ENCODE assay signal across 30 cellular contexts in genomic region chr13:51235186-51235585, GRCh38. TPM values are rescaled to one million over a fixed set of nuclear protein-coding genes. Genes with fewer than 3 reads are reported as not detected.
"Had no signal": no experiment of that assay in that cellular context is flagged by ENCODE, and none has a peak within 500 bp of the region (broad histone marks: within the 10 kb centered on the region; RNA-seq: fewer than 3 reads in every experiment).

No MANE protein-coding gene starts in this region.

- H3K9me3 ChIP-seq: ascending aorta, suprapubic skin, tibial nerve had no signal

- H3K36me3 ChIP-seq: ascending aorta, cardiac muscle cell, suprapubic skin had no signal

- DNase-seq: activated CD4-positive, alpha-beta memory T cell treated with anti-CD3 and anti-CD28 coated beads for 36 hours; activated CD4-positive, alpha-beta T cell treated with anti-CD3 and anti-CD28 coated beads for 48 hours; activated CD8-positive, alpha-beta memory T cell treated with anti-CD3 and anti-CD28 coated beads, Interleukin-2, amount 50 U/mL, for 4 hours; activated effector memory CD4-positive, alpha-beta T cell treated with anti-CD3 and anti-CD28 coated beads, Interleukin-2, amount 50 U/mL, for 16 hours; activated naive CD4-positive, alpha-beta T cell treated with anti-CD3 and anti-CD28 coated beads for 36 hours; activated naive CD8-positive, alpha-beta T cell treated with anti-CD3 and anti-CD28 coated beads for 36 hours; activated T-cell treated with anti-CD3 and anti-CD28 coated beads, Interleukin-2, amount 50 U/mL, for 1 hour; cerebellar nuclear complex; effector memory CD8-positive, alpha-beta T cell; islet precursor cell; left ventricle myocardium superior; naive thymus-derived CD4-positive, alpha-beta T cell; nucleus accumbens; posterior cingulate gyrus; right cardiac atrium; stimulated activated naive CD4-positive, alpha-beta T cell; T-helper 9 cell had no signal

- H3K27ac ChIP-seq: cardiac muscle cell, hepatocyte, suprapubic skin, VCaP had no signal

- ATAC-seq: activated CD4-positive, CD25-positive, alpha-beta regulatory T cell treated with anti-CD3 and anti-CD28 coated beads, Interleukin-2, amount 50 U/mL, for 24 hours; effector memory CD8-positive, alpha-beta T cell; esophagus mucosa; gastroesophageal sphincter; left ventricle myocardium superior; naive thymus-derived CD4-positive, alpha-beta T cell had no signal

- H3K4me3 ChIP-seq: ascending aorta, cardiac muscle cell, coronary artery, gastroesophageal sphincter, hepatocyte, suprapubic skin, tibial nerve had no signal

- H3K27me3 ChIP-seq: ascending aorta, cardiac muscle cell, gastroesophageal sphincter, suprapubic skin, tibial nerve had no signal

- H3K36me3 Mint-ChIP-seq: activated CD4-positive, alpha-beta memory T cell treated with anti-CD3 and anti-CD28 coated beads for 36 hours; activated naive CD8-positive, alpha-beta T cell treated with anti-CD3 and anti-CD28 coated beads for 36 hours; naive thymus-derived CD4-positive, alpha-beta T cell had no signal

- H3K9me3 Mint-ChIP-seq: activated CD4-positive, alpha-beta memory T cell treated with anti-CD3 and anti-CD28 coated beads for 36 hours; activated naive CD4-positive, alpha-beta T cell treated with anti-CD3 and anti-CD28 coated beads for 36 hours; activated naive CD8-positive, alpha-beta T cell treated with anti-CD3 and anti-CD28 coated beads for 36 hours; activated T-helper 1 cell treated with anti-CD3 and anti-CD28 coated beads, Interleukin-12 subunit alpha, Interleukin-12 subunit beta, Interleukin-2, Interleukin-4 antibody, amounts not matched to agents 30 ng/mL and 10 ng/mL and 1 ng/mL, durations not matched to agents 14 hours and 24 hours and 36 hours; effector memory CD8-positive, alpha-beta T cell; T-helper 1 cell treated with Interleukin-12 subunit alpha and Interleukin-12 subunit beta and Interleukin-4 antibody, amounts not matched to agents 30 μg/mL and 1 μg/mL, for 36 hours had no signal

- H3K4me3 Mint-ChIP-seq: activated CD4-positive, alpha-beta memory T cell treated with anti-CD3 and anti-CD28 coated beads for 36 hours; activated naive CD4-positive, alpha-beta T cell treated with anti-CD3 and anti-CD28 coated beads for 36 hours; activated naive CD8-positive, alpha-beta T cell treated with anti-CD3 and anti-CD28 coated beads for 36 hours; activated T-helper 1 cell treated with anti-CD3 and anti-CD28 coated beads, Interleukin-12 subunit alpha, Interleukin-12 subunit beta, Interleukin-2, Interleukin-4 antibody, amounts not matched to agents 30 ng/mL and 10 ng/mL and 1 ng/mL, durations not matched to agents 14 hours and 24 hours and 36 hours; brain; effector memory CD8-positive, alpha-beta T cell; naive thymus-derived CD4-positive, alpha-beta T cell; T-helper 1 cell treated with Interleukin-12 subunit alpha and Interleukin-12 subunit beta and Interleukin-4 antibody, amounts not matched to agents 30 μg/mL and 1 μg/mL, for 36 hours had no signal

- H2AFZ ChIP-seq: hepatocyte had no signal

- H3K4me1 ChIP-seq: ascending aorta, suprapubic skin had no signal

- H3K4me2 ChIP-seq: hepatocyte had no signal

- H3K27ac Mint-ChIP-seq: activated CD4-positive, alpha-beta memory T cell treated with anti-CD3 and anti-CD28 coated beads for 36 hours; activated naive CD4-positive, alpha-beta T cell treated with anti-CD3 and anti-CD28 coated beads for 36 hours; activated naive CD8-positive, alpha-beta T cell treated with anti-CD3 and anti-CD28 coated beads for 36 hours; activated T-helper 1 cell treated with anti-CD3 and anti-CD28 coated beads, Interleukin-12 subunit alpha, Interleukin-12 subunit beta, Interleukin-2, Interleukin-4 antibody, amounts not matched to agents 30 ng/mL and 10 ng/mL and 1 ng/mL, durations not matched to agents 14 hours and 24 hours and 36 hours; effector memory CD8-positive, alpha-beta T cell; naive thymus-derived CD4-positive, alpha-beta T cell; T-helper 1 cell treated with Interleukin-12 subunit alpha and Interleukin-12 subunit beta and Interleukin-4 antibody, amounts not matched to agents 30 μg/mL and 1 μg/mL, for 36 hours had no signal

- H3K79me2 ChIP-seq: hepatocyte had no signal

RNA-seq across cellular contexts. Expression of gene FAM124A, which starts 13.0 kb away (rescaled TPM):
- total RNA-seq: activated naive CD4-positive, alpha-beta T cell treated with anti-CD3 and anti-CD28 coated beads for 36 hours had no signal
- polyA plus RNA-seq: naive thymus-derived CD4-positive, alpha-beta T cell had no signal
